Comparison of ENCODE assay signal across 8 cellular contexts in the genomic region with DNA sequence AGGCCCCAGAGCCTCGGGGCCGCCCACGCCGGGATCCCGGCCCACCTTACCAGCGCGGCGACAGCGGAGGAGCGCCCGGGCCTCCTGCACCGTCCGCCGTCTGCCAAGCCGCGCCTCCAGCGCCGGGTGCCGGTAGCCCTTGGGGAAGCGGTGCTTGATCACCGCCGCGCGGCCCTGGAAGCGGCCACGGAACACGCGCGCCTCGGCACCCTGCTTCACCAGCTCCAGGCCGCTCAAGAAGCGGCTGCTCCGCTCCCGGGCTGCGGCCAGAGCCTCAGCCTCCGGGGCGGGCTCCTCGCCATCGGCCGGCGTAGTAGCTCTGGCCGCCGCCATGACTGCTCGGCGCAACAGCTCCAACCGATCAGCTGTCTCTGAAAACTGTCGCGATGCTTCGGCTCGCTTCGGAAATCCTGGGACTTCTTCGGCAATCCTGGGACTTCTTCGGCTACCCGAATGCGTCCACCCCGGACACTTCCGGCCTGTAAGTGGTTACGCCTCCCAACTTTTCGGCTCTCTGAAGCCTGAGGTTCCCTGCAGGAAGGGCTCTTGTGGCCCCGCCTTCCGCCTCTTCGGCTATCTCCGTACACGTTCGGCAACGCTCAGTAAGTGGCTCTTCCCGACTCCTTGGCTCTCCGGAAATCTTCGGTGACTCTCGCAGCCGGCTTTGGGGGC. TPM values are rescaled to one million over a fixed set of nuclear protein-coding genes. Genes with fewer than 3 reads are reported as not detected.
DNase-seq lines count a peak whose midpoint lies in the region; ATAC-seq and TF ChIP-seq lines count a peak whose summit lies in the region.

Gene TP53RK, minus strand, starts transcription at position 363 of the 672 bp plus-strand sequence. Its CDS starts 30 bp downstream, at position 333.

- H3K27me3 ChIP-seq in BE2C = peaks cover 6% of the 10 kb centered on the region

- ATAC-seq in HG03442 (IDR thresholded peaks at IDR 0.05; ENCODE audit: unreplicated experiment) = peak; percentile 95
- peak; percentile 98 for ATAC-seq in activated CD4-positive, alpha-beta T cell treated with anti-CD3 and anti-CD28 coated beads for 36 hours

- DNase-seq in BE2C (peak; percentile 90), GM19238 (ENCODE audit: insufficient read length, low spot score) (peak; percentile 89), NCI-H524 (lab: John Stamatoyannopoulos, UW) (peak; percentile 99 to 100), kidney tubule cell (ENCODE audit: low spot score) (peak; percentile 100)
- peak; percentile 98 for DNase-seq in activated CD4-positive, alpha-beta T cell treated with anti-CD3 and anti-CD28 coated beads for 36 hours
- peak; percentile 90 to 96 (median 92) for DNase-seq in stimulated activated CD4-positive, alpha-beta T cell treated with anti-CD3 and anti-CD28 coated beads, Interleukin-1b, Interleukin-23, amount 100 ng/mL, for 24 hours (ENCODE audit: low read depth in 4 of 4, low spot score in 1 of 4)

- peaks cover 23% of the 10 kb centered on the region for H3K36me3 Mint-ChIP-seq in activated CD4-positive, alpha-beta T cell treated with anti-CD3 and anti-CD28 coated beads for 36 hours (ENCODE audit: low read depth)

- H3K4me3 ChIP-seq in BE2C (ENCODE audit: low read depth, low read length) = peak within 1 kb of the TSS; percentile 82

- H3K4me1 ChIP-seq in BE2C = no peaks in the 10 kb centered on the region

- CTCF ChIA-PET in activated CD4-positive, alpha-beta T cell treated with anti-CD3 and anti-CD28 coated beads for 36 hours (lab: Charles Lee) = interaction anchor here (0.8 to 1.9 kb wide), 5 partner anchors 8 to 384 kb away, joined by 3 to 10 read pairs (median 4); no protein-coding TSS in a partner anchor

- peak within 1 kb of the TSS; percentile 76 for H3K27ac ChIP-seq in cingulate gyrus (ENCODE audit: low read depth, low read length)

- peak; percentile 26; the same call in 1 of the 2 replicates for TF ChIP-seq CTCF in BE2C (IDR thresholded peaks at IDR 0.05; ENCODE audit: low read depth, low read length)

- no peaks in the 10 kb centered on the region for H3K27me3 Mint-ChIP-seq in activated CD4-positive, alpha-beta T cell treated with anti-CD3 and anti-CD28 coated beads for 36 hours

- peak within 1 kb of the TSS; percentile 95 for H3K27ac Mint-ChIP-seq in activated CD4-positive, alpha-beta T cell treated with anti-CD3 and anti-CD28 coated beads for 36 hours

- peak within 1 kb of the TSS; percentile 91 for H3K4me3 Mint-ChIP-seq in activated CD4-positive, alpha-beta T cell treated with anti-CD3 and anti-CD28 coated beads for 36 hours

- POLR2A ChIA-PET in activated CD4-positive, alpha-beta T cell treated with anti-CD3 and anti-CD28 coated beads for 36 hours (lab: Charles Lee) = interaction anchor here (0.9 to 1.2 kb wide), 2 partner anchors 18 to 176 kb away, joined by 3 read pairs; partner anchors contain the start of gene ZNF334

- peaks cover 39% of the 10 kb centered on the region for H3K4me1 Mint-ChIP-seq in activated CD4-positive, alpha-beta T cell treated with anti-CD3 and anti-CD28 coated beads for 36 hours

- no peaks in the 10 kb centered on the region for H3K9me3 Mint-ChIP-seq in activated CD4-positive, alpha-beta T cell treated with anti-CD3 and anti-CD28 coated beads for 36 hours (ENCODE audit: low read depth)

- H3K9me3 ChIP-seq in BE2C = no peaks in the 10 kb centered on the region

- intact Hi-C loops in activated CD4-positive, alpha-beta T cell treated with anti-CD3 and anti-CD28 coated beads for 36 hours (cut with DNase I, micrococcal nuclease) = loop anchor here (1.0 to 5.0 kb wide), 14 partner anchors 127 to 1802 kb away; partner anchors contain the start of genes ELMO2 (in 2 of the 2), CDH22 (in 1 of the 2), NCOA5 (in 1 of the 2) and YWHAB (in 1 of the 2)

- peaks cover 25% of the 10 kb centered on the region for H3K36me3 ChIP-seq in BE2C

RNA-seq across cellular contexts. Expression of gene TP53RK, which starts in this region (rescaled TPM):
- 15.1 TPM for polyA plus RNA-seq in BE2C (2012; ENCODE audit: insufficient read depth, insufficient read length, low read depth)
- 10 to 100 TPM; 11.2 to 12.1 TPM for total RNA-seq in activated CD4-positive, alpha-beta T cell treated with anti-CD3 and anti-CD28 coated beads for 36 hours

Comparison
In these comparisons a context has a peak if more than half of its experiments do, and no peak if none do; other contexts are left out.
1. Peak in every context shown above with its lines: DNase-seq, ATAC-seq, H3K4me3 ChIP-seq and H3K27ac ChIP-seq.